Comparison of ENCODE assay signal across 17 cellular contexts in genomic region chr16:84884311-84885023, GRCh38.
DNase-seq lines count a peak whose midpoint lies in the region; ATAC-seq and TF ChIP-seq lines count a peak whose summit lies in the region.
"Had no signal": no experiment of that assay in that cellular context is flagged by ENCODE, and none has a peak within 500 bp of the region (broad histone marks: within the 10 kb centered on the region; RNA-seq: fewer than 3 reads in every experiment).

No MANE protein-coding gene starts in this region.

- H3K27me3 Mint-ChIP-seq in nephron progenitor cell (ENCODE audit: low read depth, poor library complexity) (peaks cover 6% of the 10 kb centered on the region), type B pancreatic cell (no peaks in the 10 kb centered on the region)
- peaks cover 14% of the 10 kb centered on the region for H3K27me3 Mint-ChIP-seq in CD8-positive, alpha-beta T cell (ENCODE audit: low read depth)

- H3K9me3 ChIP-seq in esophagus muscularis mucosa (no peaks in the 10 kb centered on the region), tibial artery (no peaks in the 10 kb centered on the region)
- H3K9me3 ChIP-seq in CD8-positive, alpha-beta T cell (ENCODE audit: low read length), result no peaks in the 10 kb centered on the region
- H3K9me3 ChIP-seq: thoracic aorta had no signal

- H3K27ac ChIP-seq in esophagus muscularis mucosa (replicated peaks in 1 of 4) (peak overlapping the region; percentile 26 to 54 (median 46)), tibial artery (no peak overlapping the region)
- no peak overlapping the region for H3K27ac ChIP-seq in CD8-positive, alpha-beta T cell (ENCODE audit: low read depth, low read length)
- H3K27ac ChIP-seq: thoracic aorta had no signal

- DNase-seq in Right ventricle myocardium inferior (ENCODE audit: missing footprints) (no peak), cardiac septum (ENCODE audit: low spot score) (no peak), esophagus muscularis mucosa (ENCODE audit: extremely low spot score) (no peak), nephron progenitor cell (peak; percentile 37), type B pancreatic cell (ENCODE audit: extremely low spot score, unreplicated experiment) (no peak), GM10248 (ENCODE audit: extremely low spot score) (no peak), tibial artery (no peak)
- DNase-seq in CD8-positive, alpha-beta T cell, result no peak
- DNase-seq: activated CD4-positive, alpha-beta T cell treated with anti-CD3 and anti-CD28 coated beads, Interleukin-2, amount 10 ng/mL, durations not matched to agents 24 days and 14 days; DND-41; kidney; NCI-H1105; NCI-H526; stimulated activated CD4-positive, alpha-beta T cell treated with anti-CD3 and anti-CD28 coated beads, Interleukin-4, amount 100 ng/mL, for 4 hours had no signal

- H3K4me3 ChIP-seq in esophagus muscularis mucosa, result peak overlapping the region in 1 of 4 donors; percentile 12
- no peak overlapping the region for H3K4me3 ChIP-seq in CD8-positive, alpha-beta T cell (ENCODE audit: low read depth, low read length)
- no peak overlapping the region for H3K4me3 ChIP-seq in tibial artery
- H3K4me3 ChIP-seq: thoracic aorta had no signal

- H3K27me3 ChIP-seq in esophagus muscularis mucosa (no peaks in the 10 kb centered on the region), tibial artery (no peaks in the 10 kb centered on the region)
- H3K27me3 ChIP-seq in CD8-positive, alpha-beta T cell (ENCODE audit: insufficient read depth, low read length), result no peaks in the 10 kb centered on the region

- TF ChIP-seq EP300 in esophagus muscularis mucosa (IDR thresholded peaks at IDR 0.05), result no peak

- H3K36me3 ChIP-seq in esophagus muscularis mucosa (peaks cover 36 to 98% (median 82%) of the 10 kb centered on the region in 4 donors), tibial artery (peaks cover 0 to 34% (median 5%) of the 10 kb centered on the region in 3 donors)
- no peaks in the 10 kb centered on the region for H3K36me3 ChIP-seq in CD8-positive, alpha-beta T cell (ENCODE audit: insufficient read depth, low read length)
- H3K36me3 ChIP-seq: thoracic aorta had no signal

- peak; percentile 47 for ATAC-seq in Right ventricle myocardium inferior
- ATAC-seq in CD8-positive, alpha-beta T cell, result no peak
- ATAC-seq: activated T-helper 17 cell treated with anti-CD3 and anti-CD28 coated beads, Interleukin-2, amount 50 U/mL, for 72 hours; SK-N-SH treated with all-trans-retinoic acid at 6 μM for 48 hours had no signal

- H3K36me3 Mint-ChIP-seq in nephron progenitor cell (ENCODE audit: low read depth) (no peaks in the 10 kb centered on the region), type B pancreatic cell (peaks cover 34% of the 10 kb centered on the region)
- H3K36me3 Mint-ChIP-seq in CD8-positive, alpha-beta T cell, result no peaks in the 10 kb centered on the region

- TF ChIP-seq POLR2A in esophagus muscularis mucosa (IDR thresholded peaks at IDR 0.05; ENCODE audit: low read depth), result no peak

- intact Hi-C loops in Right ventricle myocardium inferior (cut with DNase I) (no loop called here), cardiac septum (cut with DNase I) (no loop called here), esophagus muscularis mucosa (cut with DNase I) (no loop called here), tibial artery (cut with DNase I; ENCODE audit: low total_unique reads) (no loop called here)
- intact Hi-C loops in CD8-positive, alpha-beta T cell (cut with DNase I, micrococcal nuclease), result no loop called here

- CTCF ChIA-PET in CD8-positive, alpha-beta T cell (lab: Charles Lee), result interaction anchor here (0.7 to 1.5 kb wide), 2 partner anchors 10 to 227 kb away, joined by 3 to 4 read pairs; no protein-coding TSS in a partner anchor
- CTCF ChIA-PET in GM10248 (lab: Yijun Ruan, JAX), result no interaction called here

- H3K27ac Mint-ChIP-seq in nephron progenitor cell (peak overlapping the region; percentile 68), type B pancreatic cell (peak overlapping the region; percentile 66)
- H3K27ac Mint-ChIP-seq in CD8-positive, alpha-beta T cell, result no peak overlapping the region
- H3K27ac Mint-ChIP-seq: activated CD4-positive, alpha-beta T cell treated with anti-CD3 and anti-CD28 coated beads, Interleukin-2, amount 10 ng/mL, durations not matched to agents 24 days and 14 days; activated T-helper 17 cell treated with anti-CD3 and anti-CD28 coated beads, Interleukin-2, amount 50 U/mL, for 72 hours had no signal

- H3K4me3 Mint-ChIP-seq in nephron progenitor cell (peak overlapping the region; percentile 37), type B pancreatic cell (peak overlapping the region; percentile 29)
- no peak overlapping the region for H3K4me3 Mint-ChIP-seq in CD8-positive, alpha-beta T cell
- H3K4me3 Mint-ChIP-seq: activated CD4-positive, alpha-beta T cell treated with anti-CD3 and anti-CD28 coated beads, Interleukin-2, amount 10 ng/mL, durations not matched to agents 24 days and 14 days; activated T-helper 17 cell treated with anti-CD3 and anti-CD28 coated beads, Interleukin-2, amount 50 U/mL, for 72 hours had no signal

- H3K4me1 Mint-ChIP-seq in nephron progenitor cell, result peaks cover 55% of the 10 kb centered on the region
- peaks cover 54% of the 10 kb centered on the region for H3K4me1 Mint-ChIP-seq in type B pancreatic cell (ENCODE audit: unreplicated experiment)
- H3K4me1 Mint-ChIP-seq in CD8-positive, alpha-beta T cell (ENCODE audit: low read depth), result peaks cover 4% of the 10 kb centered on the region
- H3K4me1 Mint-ChIP-seq: activated CD4-positive, alpha-beta T cell treated with anti-CD3 and anti-CD28 coated beads, Interleukin-2, amount 10 ng/mL, durations not matched to agents 24 days and 14 days had no signal

- H3K9me3 Mint-ChIP-seq in nephron progenitor cell (peaks cover 10% of the 10 kb centered on the region), type B pancreatic cell (peaks cover 6% of the 10 kb centered on the region)
- H3K9me3 Mint-ChIP-seq in CD8-positive, alpha-beta T cell, result no peaks in the 10 kb centered on the region
- H3K9me3 Mint-ChIP-seq: activated CD4-positive, alpha-beta T cell treated with anti-CD3 and anti-CD28 coated beads, Interleukin-2, amount 10 ng/mL, durations not matched to agents 24 days and 14 days had no signal

- no peak for TF ChIP-seq CTCF in esophagus muscularis mucosa (IDR thresholded peaks at IDR 0.05)
- TF ChIP-seq CTCF in nephron progenitor cell (IDR thresholded peaks at IDR 0.05), result no peak
- TF ChIP-seq CTCF in type B pancreatic cell (conservative IDR thresholded peaks at IDR 0.05), result no peak
- TF ChIP-seq CTCF in CD8-positive, alpha-beta T cell (IDR thresholded peaks at IDR 0.05), result no peak
- no peak for TF ChIP-seq CTCF in GM10248 (IDR thresholded peaks at IDR 0.05; ENCODE audit: control extremely low read depth, extremely low read depth, low read depth, missing control alignments)
- no peak for TF ChIP-seq CTCF in tibial artery (IDR thresholded peaks at IDR 0.05)

- POLR2A ChIA-PET in CD8-positive, alpha-beta T cell (lab: Charles Lee), result no interaction called here
- POLR2A ChIA-PET in GM10248 (lab: Yijun Ruan, JAX), result no interaction called here

- H3K4me1 ChIP-seq in esophagus muscularis mucosa (peaks cover 7 to 49% (median 40%) of the 10 kb centered on the region in 4 donors), tibial artery (peaks cover 0 to 11% (median 0%) of the 10 kb centered on the region in 4 donors)
- H3K4me1 ChIP-seq in CD8-positive, alpha-beta T cell (ENCODE audit: insufficient read depth, low read length), result no peaks in the 10 kb centered on the region

- 70% methylated on average over 16 of the region's 18 CpGs for WGBS in esophagus muscularis mucosa

Comparison
In these comparisons a context has a peak if more than half of its experiments do, and no peak if none do; other contexts are left out.
1. H3K27ac ChIP-seq: peak in esophagus muscularis mucosa (4 of 4); none in CD8-positive, alpha-beta T cell (single experiment) and tibial artery (0 of 2).